1 cellular context compared by ENCODE assay signal in the genomic region with DNA sequence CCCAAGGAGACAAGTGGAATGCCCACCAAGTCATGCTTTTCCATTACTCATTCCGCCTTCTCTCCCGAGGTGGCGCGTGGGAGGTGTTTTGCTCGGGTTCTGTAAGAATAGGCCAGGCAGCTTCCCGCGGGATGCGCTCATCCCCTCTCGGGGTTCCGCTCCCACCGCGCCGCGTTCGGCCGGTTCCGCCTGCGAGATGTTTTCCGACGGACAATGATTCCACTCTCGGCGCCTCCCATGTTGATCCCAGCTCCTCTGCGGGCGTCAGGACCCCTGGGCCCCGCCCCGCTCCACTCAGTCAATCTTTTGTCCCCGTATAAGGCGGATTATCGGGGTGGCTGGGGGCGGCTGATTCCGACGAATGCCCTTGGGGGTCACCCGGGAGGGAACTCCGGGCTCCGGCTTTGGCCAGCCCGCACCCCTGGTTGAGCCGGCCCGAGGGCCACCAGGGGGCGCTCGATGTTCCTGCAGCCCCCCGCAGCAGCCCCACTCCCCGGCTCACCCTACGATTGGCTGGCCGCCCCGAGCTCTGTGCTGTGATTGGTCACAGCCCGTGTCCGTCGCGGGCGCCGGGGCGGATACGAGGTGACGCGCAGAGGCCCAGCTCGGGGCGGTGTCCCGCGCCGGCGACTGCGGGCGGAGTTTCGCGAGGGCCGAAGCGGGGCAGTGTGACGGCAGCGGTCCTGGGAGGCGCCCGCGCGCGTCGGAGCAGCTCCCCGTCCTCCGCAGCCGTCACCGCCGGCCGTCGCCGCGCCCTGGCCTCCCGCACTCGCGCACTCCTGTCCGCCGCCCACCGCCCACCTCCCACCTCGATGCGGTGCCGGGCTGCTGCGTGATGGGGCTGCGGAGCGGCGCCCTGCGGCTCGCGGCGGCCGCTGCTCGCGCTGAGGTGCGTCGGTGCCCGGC.
A peak's percentile ranks its signal among the peaks of the same experiment; 100 is the strongest.
TF ChIP-seq lines count a peak whose summit lies in the region.

A gene with protein sequence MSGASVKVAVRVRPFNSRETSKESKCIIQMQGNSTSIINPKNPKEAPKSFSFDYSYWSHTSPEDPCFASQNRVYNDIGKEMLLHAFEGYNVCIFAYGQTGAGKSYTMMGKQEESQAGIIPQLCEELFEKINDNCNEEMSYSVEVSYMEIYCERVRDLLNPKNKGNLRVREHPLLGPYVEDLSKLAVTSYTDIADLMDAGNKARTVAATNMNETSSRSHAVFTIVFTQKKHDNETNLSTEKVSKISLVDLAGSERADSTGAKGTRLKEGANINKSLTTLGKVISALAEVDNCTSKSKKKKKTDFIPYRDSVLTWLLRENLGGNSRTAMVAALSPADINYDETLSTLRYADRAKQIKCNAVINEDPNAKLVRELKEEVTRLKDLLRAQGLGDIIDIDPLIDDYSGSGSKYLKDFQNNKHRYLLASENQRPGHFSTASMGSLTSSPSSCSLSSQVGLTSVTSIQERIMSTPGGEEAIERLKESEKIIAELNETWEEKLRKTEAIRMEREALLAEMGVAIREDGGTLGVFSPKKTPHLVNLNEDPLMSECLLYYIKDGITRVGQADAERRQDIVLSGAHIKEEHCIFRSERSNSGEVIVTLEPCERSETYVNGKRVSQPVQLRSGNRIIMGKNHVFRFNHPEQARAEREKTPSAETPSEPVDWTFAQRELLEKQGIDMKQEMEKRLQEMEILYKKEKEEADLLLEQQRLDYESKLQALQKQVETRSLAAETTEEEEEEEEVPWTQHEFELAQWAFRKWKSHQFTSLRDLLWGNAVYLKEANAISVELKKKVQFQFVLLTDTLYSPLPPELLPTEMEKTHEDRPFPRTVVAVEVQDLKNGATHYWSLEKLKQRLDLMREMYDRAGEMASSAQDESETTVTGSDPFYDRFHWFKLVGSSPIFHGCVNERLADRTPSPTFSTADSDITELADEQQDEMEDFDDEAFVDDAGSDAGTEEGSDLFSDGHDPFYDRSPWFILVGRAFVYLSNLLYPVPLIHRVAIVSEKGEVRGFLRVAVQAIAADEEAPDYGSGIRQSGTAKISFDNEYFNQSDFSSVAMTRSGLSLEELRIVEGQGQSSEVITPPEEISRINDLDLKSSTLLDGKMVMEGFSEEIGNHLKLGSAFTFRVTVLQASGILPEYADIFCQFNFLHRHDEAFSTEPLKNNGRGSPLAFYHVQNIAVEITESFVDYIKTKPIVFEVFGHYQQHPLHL (N-terminal part only) (plus strand): TSS at position 666 of the 906 bp plus-strand sequence. CDS start 21,759 bp downstream, outside the sequence.

TF ChIP-seq in HepG2, 621 proteins besides CTCF, POLR2A, EP300 and RAD21 (continued from another document and continues in another):
- TF ChIP-seq ZFP36L1 (CRISPR knock-in tag; IDR thresholded peaks at IDR 0.05), result peak; percentile 77; the same call in 1 of the 2 replicates
- peak; percentile 67; the same call in 1 of the 2 replicates for TF ChIP-seq ZNF788 (CRISPR knock-in tag; IDR thresholded peaks at IDR 0.05; ENCODE audit: borderline replicate concordance)
- TF ChIP-seq HES4 (CRISPR knock-in tag; IDR thresholded peaks at IDR 0.05; ENCODE audit: borderline replicate concordance), result peak; percentile 74
- no peak for TF ChIP-seq ZNF570 (CRISPR knock-in tag; IDR thresholded peaks at IDR 0.05; ENCODE audit: borderline replicate concordance)
- TF ChIP-seq ZFX (CRISPR knock-in tag; IDR thresholded peaks at IDR 0.05; ENCODE audit: low read depth), result peak; percentile 80
- no peak for TF ChIP-seq ZNF607 (CRISPR knock-in tag; IDR thresholded peaks at IDR 0.05; ENCODE audit: borderline replicate concordance)
- TF ChIP-seq SOX13 (IDR thresholded peaks at IDR 0.05), result no peak
- TF ChIP-seq SOX13 (CRISPR knock-in tag; conservative IDR thresholded peaks at IDR 0.05 in 1 of 2, IDR thresholded peaks at IDR 0.05 in 1 of 2), result 0 out of 4 replicates have a peak, but pooled peaks of 1 of the 2 experiments have one; percentile 9
- 0 out of 2 replicates have a peak, but pooled peaks have one; percentile 26 for TF ChIP-seq ZMYM3 (CRISPR knock-in tag; IDR thresholded peaks at IDR 0.05)
- 0 out of 2 replicates have a peak, but pooled peaks have one; percentile 64 for TF ChIP-seq SRY (CRISPR knock-in tag; IDR thresholded peaks at IDR 0.05)
- TF ChIP-seq, protein P1, sequence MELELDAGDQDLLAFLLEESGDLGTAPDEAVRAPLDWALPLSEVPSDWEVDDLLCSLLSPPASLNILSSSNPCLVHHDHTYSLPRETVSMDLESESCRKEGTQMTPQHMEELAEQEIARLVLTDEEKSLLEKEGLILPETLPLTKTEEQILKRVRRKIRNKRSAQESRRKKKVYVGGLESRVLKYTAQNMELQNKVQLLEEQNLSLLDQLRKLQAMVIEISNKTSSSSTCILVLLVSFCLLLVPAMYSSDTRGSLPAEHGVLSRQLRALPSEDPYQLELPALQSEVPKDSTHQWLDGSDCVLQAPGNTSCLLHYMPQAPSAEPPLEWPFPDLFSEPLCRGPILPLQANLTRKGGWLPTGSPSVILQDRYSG (CRISPR knock-in tag; IDR thresholded peaks at IDR 0.05), result no peak
- TF ChIP-seq, protein P2, sequence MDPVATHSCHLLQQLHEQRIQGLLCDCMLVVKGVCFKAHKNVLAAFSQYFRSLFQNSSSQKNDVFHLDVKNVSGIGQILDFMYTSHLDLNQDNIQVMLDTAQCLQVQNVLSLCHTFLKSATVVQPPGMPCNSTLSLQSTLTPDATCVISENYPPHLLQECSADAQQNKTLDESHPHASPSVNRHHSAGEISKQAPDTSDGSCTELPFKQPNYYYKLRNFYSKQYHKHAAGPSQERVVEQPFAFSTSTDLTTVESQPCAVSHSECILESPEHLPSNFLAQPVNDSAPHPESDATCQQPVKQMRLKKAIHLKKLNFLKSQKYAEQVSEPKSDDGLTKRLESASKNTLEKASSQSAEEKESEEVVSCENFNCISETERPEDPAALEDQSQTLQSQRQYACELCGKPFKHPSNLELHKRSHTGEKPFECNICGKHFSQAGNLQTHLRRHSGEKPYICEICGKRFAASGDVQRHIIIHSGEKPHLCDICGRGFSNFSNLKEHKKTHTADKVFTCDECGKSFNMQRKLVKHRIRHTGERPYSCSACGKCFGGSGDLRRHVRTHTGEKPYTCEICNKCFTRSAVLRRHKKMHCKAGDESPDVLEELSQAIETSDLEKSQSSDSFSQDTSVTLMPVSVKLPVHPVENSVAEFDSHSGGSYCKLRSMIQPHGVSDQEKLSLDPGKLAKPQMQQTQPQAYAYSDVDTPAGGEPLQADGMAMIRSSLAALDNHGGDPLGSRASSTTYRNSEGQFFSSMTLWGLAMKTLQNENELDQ (CRISPR knock-in tag; IDR thresholded peaks at IDR 0.05; ENCODE audit: borderline replicate concordance), result no peak
- TF ChIP-seq CEBPB (IDR thresholded peaks at IDR 0.05; ENCODE audit: borderline replicate concordance, low read depth, low read length), result no peak
- TF ChIP-seq, protein P3, sequence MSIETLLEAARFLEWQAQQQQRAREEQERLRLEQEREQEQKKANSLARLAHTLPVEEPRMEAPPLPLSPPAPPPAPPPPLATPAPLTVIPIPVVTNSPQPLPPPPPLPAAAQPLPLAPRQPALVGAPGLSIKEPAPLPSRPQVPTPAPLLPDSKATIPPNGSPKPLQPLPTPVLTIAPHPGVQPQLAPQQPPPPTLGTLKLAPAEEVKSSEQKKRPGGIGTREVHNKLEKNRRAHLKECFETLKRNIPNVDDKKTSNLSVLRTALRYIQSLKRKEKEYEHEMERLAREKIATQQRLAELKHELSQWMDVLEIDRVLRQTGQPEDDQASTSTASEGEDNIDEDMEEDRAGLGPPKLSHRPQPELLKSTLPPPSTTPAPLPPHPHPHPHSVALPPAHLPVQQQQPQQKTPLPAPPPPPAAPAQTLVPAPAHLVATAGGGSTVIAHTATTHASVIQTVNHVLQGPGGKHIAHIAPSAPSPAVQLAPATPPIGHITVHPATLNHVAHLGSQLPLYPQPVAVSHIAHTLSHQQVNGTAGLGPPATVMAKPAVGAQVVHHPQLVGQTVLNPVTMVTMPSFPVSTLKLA (IDR thresholded peaks at IDR 0.05), result no peak
- TF ChIP-seq SATB2 (CRISPR knock-in tag; IDR thresholded peaks at IDR 0.05), result 0 out of 2 replicates have a peak, but pooled peaks have one; percentile 5
- no peak for TF ChIP-seq AHR (CRISPR knock-in tag; IDR thresholded peaks at IDR 0.05)
- TF ChIP-seq FOXO1 (CRISPR knock-in tag; IDR thresholded peaks at IDR 0.05), result peak; percentile 49; the same call in 1 of the 2 replicates
- peak; percentile 70; the same call in 1 of the 2 replicates for TF ChIP-seq YEATS4 (CRISPR knock-in tag; IDR thresholded peaks at IDR 0.05; ENCODE audit: borderline replicate concordance)
- peak; percentile 11; the same call in 1 of the 2 replicates for TF ChIP-seq ZNF460 (CRISPR knock-in tag; IDR thresholded peaks at IDR 0.05; ENCODE audit: borderline replicate concordance)
- TF ChIP-seq, protein P4, sequence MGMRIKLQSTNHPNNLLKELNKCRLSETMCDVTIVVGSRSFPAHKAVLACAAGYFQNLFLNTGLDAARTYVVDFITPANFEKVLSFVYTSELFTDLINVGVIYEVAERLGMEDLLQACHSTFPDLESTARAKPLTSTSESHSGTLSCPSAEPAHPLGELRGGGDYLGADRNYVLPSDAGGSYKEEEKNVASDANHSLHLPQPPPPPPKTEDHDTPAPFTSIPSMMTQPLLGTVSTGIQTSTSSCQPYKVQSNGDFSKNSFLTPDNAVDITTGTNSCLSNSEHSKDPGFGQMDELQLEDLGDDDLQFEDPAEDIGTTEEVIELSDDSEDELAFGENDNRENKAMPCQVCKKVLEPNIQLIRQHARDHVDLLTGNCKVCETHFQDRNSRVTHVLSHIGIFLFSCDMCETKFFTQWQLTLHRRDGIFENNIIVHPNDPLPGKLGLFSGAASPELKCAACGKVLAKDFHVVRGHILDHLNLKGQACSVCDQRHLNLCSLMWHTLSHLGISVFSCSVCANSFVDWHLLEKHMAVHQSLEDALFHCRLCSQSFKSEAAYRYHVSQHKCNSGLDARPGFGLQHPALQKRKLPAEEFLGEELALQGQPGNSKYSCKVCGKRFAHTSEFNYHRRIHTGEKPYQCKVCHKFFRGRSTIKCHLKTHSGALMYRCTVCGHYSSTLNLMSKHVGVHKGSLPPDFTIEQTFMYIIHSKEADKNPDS (CRISPR knock-in tag; IDR thresholded peaks at IDR 0.05), result no peak
- TF ChIP-seq TOPORS (CRISPR knock-in tag; IDR thresholded peaks at IDR 0.05), result 0 out of 2 replicates have a peak, but pooled peaks have one; percentile 22
- TF ChIP-seq BORCS8-MEF2B (CRISPR knock-in tag; IDR thresholded peaks at IDR 0.05), result peak; percentile 84
- TF ChIP-seq, protein P5, sequence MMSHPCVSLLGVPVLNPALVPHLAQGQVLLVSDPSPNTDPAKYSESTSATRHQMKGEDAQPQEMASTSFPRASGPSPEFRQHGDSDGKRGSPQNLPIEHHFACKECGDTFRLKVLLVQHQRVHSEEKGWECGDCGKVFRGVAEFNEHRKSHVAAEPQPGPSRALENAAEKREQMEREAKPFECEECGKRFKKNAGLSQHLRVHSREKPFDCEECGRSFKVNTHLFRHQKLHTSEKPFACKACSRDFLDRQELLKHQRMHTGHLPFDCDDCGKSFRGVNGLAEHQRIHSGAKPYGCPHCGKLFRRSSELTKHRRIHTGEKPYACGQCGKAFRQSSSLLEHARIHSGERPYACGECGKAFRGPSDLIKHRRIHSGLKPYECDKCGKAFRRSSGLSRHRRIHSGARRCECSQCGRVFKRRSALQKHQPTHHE (CRISPR knock-in tag; IDR thresholded peaks at IDR 0.05; ENCODE audit: borderline replicate concordance), result no peak; the same call in 1 of the 2 replicates
- TF ChIP-seq, protein P6, sequence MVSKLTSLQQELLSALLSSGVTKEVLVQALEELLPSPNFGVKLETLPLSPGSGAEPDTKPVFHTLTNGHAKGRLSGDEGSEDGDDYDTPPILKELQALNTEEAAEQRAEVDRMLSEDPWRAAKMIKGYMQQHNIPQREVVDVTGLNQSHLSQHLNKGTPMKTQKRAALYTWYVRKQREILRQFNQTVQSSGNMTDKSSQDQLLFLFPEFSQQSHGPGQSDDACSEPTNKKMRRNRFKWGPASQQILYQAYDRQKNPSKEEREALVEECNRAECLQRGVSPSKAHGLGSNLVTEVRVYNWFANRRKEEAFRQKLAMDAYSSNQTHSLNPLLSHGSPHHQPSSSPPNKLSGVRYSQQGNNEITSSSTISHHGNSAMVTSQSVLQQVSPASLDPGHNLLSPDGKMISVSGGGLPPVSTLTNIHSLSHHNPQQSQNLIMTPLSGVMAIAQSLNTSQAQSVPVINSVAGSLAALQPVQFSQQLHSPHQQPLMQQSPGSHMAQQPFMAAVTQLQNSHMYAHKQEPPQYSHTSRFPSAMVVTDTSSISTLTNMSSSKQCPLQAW (CRISPR knock-in tag; IDR thresholded peaks at IDR 0.05), result peak; percentile 67
- 0 out of 2 replicates have a peak, but pooled peaks have one; percentile 46 for TF ChIP-seq REL (CRISPR knock-in tag; conservative IDR thresholded peaks at IDR 0.05)
- TF ChIP-seq ZNF737 (CRISPR knock-in tag; IDR thresholded peaks at IDR 0.05; ENCODE audit: borderline replicate concordance), result no peak
- TF ChIP-seq, protein P7, sequence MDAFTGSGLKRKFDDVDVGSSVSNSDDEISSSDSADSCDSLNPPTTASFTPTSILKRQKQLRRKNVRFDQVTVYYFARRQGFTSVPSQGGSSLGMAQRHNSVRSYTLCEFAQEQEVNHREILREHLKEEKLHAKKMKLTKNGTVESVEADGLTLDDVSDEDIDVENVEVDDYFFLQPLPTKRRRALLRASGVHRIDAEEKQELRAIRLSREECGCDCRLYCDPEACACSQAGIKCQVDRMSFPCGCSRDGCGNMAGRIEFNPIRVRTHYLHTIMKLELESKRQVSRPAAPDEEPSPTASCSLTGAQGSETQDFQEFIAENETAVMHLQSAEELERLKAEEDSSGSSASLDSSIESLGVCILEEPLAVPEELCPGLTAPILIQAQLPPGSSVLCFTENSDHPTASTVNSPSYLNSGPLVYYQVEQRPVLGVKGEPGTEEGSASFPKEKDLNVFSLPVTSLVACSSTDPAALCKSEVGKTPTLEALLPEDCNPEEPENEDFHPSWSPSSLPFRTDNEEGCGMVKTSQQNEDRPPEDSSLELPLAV (CRISPR knock-in tag; conservative IDR thresholded peaks at IDR 0.05; ENCODE audit: low read depth), result 0 out of 2 replicates have a peak, but pooled peaks have one; percentile 6
- TF ChIP-seq, protein P8, sequence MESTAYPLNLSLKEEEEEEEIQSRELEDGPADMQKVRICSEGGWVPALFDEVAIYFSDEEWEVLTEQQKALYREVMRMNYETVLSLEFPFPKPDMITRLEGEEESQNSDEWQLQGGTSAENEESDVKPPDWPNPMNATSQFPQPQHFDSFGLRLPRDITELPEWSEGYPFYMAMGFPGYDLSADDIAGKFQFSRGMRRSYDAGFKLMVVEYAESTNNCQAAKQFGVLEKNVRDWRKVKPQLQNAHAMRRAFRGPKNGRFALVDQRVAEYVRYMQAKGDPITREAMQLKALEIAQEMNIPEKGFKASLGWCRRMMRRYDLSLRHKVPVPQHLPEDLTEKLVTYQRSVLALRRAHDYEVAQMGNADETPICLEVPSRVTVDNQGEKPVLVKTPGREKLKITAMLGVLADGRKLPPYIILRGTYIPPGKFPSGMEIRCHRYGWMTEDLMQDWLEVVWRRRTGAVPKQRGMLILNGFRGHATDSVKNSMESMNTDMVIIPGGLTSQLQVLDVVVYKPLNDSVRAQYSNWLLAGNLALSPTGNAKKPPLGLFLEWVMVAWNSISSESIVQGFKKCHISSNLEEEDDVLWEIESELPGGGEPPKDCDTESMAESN (CRISPR knock-in tag; conservative IDR thresholded peaks at IDR 0.05), result peak; percentile 83
- peak; percentile 60; the same call in 1 of the 2 replicates for TF ChIP-seq HNRNPUL1 (IDR thresholded peaks at IDR 0.05; ENCODE audit: low read depth, low read length)
- TF ChIP-seq TCF7 (IDR thresholded peaks at IDR 0.05; ENCODE audit: low read depth), result no peak
- TF ChIP-seq ZIK1 (CRISPR knock-in tag; IDR thresholded peaks at IDR 0.05; ENCODE audit: borderline replicate concordance, low read depth), result no peak
